Comparison of ENCODE assay signal across 18 cellular contexts in genomic region chr1:193260925-193261324, GRCh38.
"Had no signal": no experiment of that assay in that cellular context is flagged by ENCODE, and none has a peak within 500 bp of the region (broad histone marks: within the 10 kb centered on the region; RNA-seq: fewer than 3 reads in every experiment).

No MANE protein-coding gene starts in this region.

- H3K9me3 Mint-ChIP-seq: natural killer cell treated with Interleukin-12 subunit alpha and Interleukin-12 subunit beta and Interleukin-15 and Interleukin-18, amount 100 ng/mL, for 72 hours; stimulated activated naive CD8-positive, alpha-beta T cell treated with anti-CD3 and anti-CD28 coated beads, Interleukin-15, Interleukin-2, amounts not matched to agents 100 ng/mL and 50 ng/mL, for 24 hours had no signal

- H3K4me1 ChIP-seq: suprapubic skin, transverse colon, vagina had no signal

- DNase-seq: activated CD4-positive, alpha-beta T cell treated with anti-CD3 and anti-CD28 coated beads for 1 hour; activated CD8-positive, alpha-beta memory T cell treated with anti-CD3 and anti-CD28 coated beads for 24 hours; activated gamma-delta T cell treated with Interleukin-2 at 50 U/mL for 16 hours; amygdala; caudate nucleus; dorsolateral prefrontal cortex; kidney; SW 1271; T-helper 2 cell; transverse colon; WERI-Rb-1 had no signal

- H3K9me3 ChIP-seq: neutrophil, suprapubic skin, transverse colon, vagina had no signal

- ATAC-seq: natural killer cell treated with Interleukin-12 subunit alpha and Interleukin-12 subunit beta and Interleukin-15 and Interleukin-18, amount 100 ng/mL, for 72 hours had no signal

- H3K4me3 Mint-ChIP-seq: activated naive CD8-positive, alpha-beta T cell; natural killer cell treated with Interleukin-12 subunit alpha and Interleukin-12 subunit beta and Interleukin-15 and Interleukin-18, amount 100 ng/mL, for 72 hours; stimulated activated naive CD8-positive, alpha-beta T cell treated with anti-CD3 and anti-CD28 coated beads, Interleukin-15, Interleukin-2, amounts not matched to agents 100 ng/mL and 50 ng/mL, for 24 hours had no signal

- H3K4me3 ChIP-seq: dorsolateral prefrontal cortex, suprapubic skin, transverse colon, vagina had no signal

- H3K27ac Mint-ChIP-seq: activated naive CD8-positive, alpha-beta T cell; natural killer cell treated with Interleukin-12 subunit alpha and Interleukin-12 subunit beta and Interleukin-15 and Interleukin-18, amount 100 ng/mL, for 72 hours; stimulated activated naive CD8-positive, alpha-beta T cell treated with anti-CD3 and anti-CD28 coated beads, Interleukin-15, Interleukin-2, amounts not matched to agents 100 ng/mL and 50 ng/mL, for 24 hours had no signal

- H3K27ac ChIP-seq: dorsolateral prefrontal cortex, epithelial cell of prostate, neutrophil, suprapubic skin, transverse colon, vagina, WERI-Rb-1 had no signal

- H3K27me3 Mint-ChIP-seq: activated naive CD8-positive, alpha-beta T cell; natural killer cell treated with Interleukin-12 subunit alpha and Interleukin-12 subunit beta and Interleukin-15 and Interleukin-18, amount 100 ng/mL, for 72 hours; stimulated activated naive CD8-positive, alpha-beta T cell treated with anti-CD3 and anti-CD28 coated beads, Interleukin-15, Interleukin-2, amounts not matched to agents 100 ng/mL and 50 ng/mL, for 24 hours had no signal

- H3K36me3 ChIP-seq: vagina had no signal

- H3K27me3 ChIP-seq: dorsolateral prefrontal cortex, neutrophil, suprapubic skin, transverse colon, vagina had no signal
